ENCODE assay signal across 1 cellular context in the genomic region with DNA sequence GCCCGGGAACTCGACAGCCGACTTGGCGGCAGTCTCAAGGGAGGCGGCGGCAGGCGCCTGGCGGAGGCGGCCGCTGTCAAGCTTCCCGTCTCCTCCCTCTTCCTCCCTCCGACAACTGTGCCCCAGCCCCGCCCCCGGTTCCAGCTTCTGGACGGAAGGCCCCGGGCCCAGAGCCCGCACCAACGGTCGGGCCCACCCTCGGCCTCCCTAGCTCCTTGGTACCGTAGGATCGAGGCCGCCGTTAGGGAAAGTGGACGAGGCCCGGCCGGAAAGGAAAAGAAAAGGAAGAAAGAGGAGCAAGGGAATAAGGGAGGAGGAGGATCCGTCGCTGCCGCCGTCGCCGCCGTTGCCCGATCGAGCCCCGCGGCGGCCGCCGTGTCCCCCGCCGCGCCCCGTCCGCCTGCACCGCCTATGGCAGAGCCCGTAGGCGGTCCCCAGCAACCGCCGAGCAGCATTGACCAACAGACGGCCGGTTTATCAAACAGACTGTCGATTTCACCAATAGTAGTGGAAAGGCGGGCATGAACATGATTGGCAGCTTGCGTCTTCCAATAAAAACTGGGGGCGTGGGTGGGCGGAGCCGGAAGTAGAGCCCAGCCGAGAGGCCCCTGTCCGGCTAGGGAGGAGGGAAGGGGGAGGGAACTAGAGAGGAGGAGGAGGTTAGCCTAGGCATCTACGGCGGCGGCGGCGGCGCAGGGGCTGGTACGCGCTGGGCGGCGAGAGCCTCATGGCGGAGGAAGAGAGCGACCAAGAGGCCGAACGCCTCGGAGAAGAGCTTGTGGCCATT.
TF ChIP-seq lines count a peak whose summit lies in the region.

Gene CGGBP1 (minus strand): TSS at position 413 of the 787 bp plus-strand sequence. CDS start 3,029 bp downstream, outside the sequence.
Gene ZNF654 (plus strand): TSS at position 663 of the 787 bp plus-strand sequence. CDS start 65 bp downstream, at position 728.

TF ChIP-seq in K562, 482 proteins besides CTCF, POLR2A, EP300 and RAD21 (continued from another document and continues in another):
- TF ChIP-seq E2F3 (CRISPR knock-in tag; IDR thresholded peaks at IDR 0.05), result no peak
- TF ChIP-seq NRF1 (conservative IDR thresholded peaks at IDR 0.05 in 1 of 2, IDR thresholded peaks at IDR 0.05 in 1 of 2), result peak; percentile 79 to 82
- TF ChIP-seq RBM14 (IDR thresholded peaks at IDR 0.05; ENCODE audit: borderline replicate concordance, insufficient read depth, low read depth, low read length), result no peak
- TF ChIP-seq XRCC3 (IDR thresholded peaks at IDR 0.05), result no peak
- no peak for TF ChIP-seq ZNF134 (CRISPR knock-in tag; conservative IDR thresholded peaks at IDR 0.05)
- TF ChIP-seq NONO (IDR thresholded peaks at IDR 0.05; ENCODE audit: low read depth in 2 of 2, low read length in 1 of 2), result no peak
- TF ChIP-seq SMAD2 (IDR thresholded peaks at IDR 0.05; ENCODE audit: low read depth, low read length), result no peak
- no peak for TF ChIP-seq PTRF (tag; IDR thresholded peaks at IDR 0.05)
- TF ChIP-seq POLR3G (IDR thresholded peaks at IDR 0.05; ENCODE audit: extremely low read depth, insufficient read length, insufficient replicate concordance), result no peak
- TF ChIP-seq ZNF354B (CRISPR knock-in tag; IDR thresholded peaks at IDR 0.05), result no peak
- TF ChIP-seq ZNF586 (CRISPR knock-in tag; conservative IDR thresholded peaks at IDR 0.05), result no peak
- no peak for TF ChIP-seq PTBP1 (IDR thresholded peaks at IDR 0.05; ENCODE audit: low read depth, low read length)
- no peak for TF ChIP-seq NCOA4 (IDR thresholded peaks at IDR 0.05; ENCODE audit: partially characterized antibody)
- no peak for TF ChIP-seq MAFF (IDR thresholded peaks at IDR 0.05; ENCODE audit: low read length)
- peak; percentile 89 for TF ChIP-seq POLR2G (IDR thresholded peaks at IDR 0.05; ENCODE audit: low read depth, low read length)
- no peak for TF ChIP-seq ZBTB5 (IDR thresholded peaks at IDR 0.05)
- TF ChIP-seq, protein P1, sequence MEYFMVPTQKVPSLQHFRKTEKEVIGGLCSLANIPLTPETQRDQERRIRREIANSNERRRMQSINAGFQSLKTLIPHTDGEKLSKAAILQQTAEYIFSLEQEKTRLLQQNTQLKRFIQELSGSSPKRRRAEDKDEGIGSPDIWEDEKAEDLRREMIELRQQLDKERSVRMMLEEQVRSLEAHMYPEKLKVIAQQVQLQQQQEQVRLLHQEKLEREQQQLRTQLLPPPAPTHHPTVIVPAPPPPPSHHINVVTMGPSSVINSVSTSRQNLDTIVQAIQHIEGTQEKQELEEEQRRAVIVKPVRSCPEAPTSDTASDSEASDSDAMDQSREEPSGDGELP (CRISPR knock-in tag; IDR thresholded peaks at IDR 0.05; ENCODE audit: borderline replicate concordance), result peak; percentile 43; the same call in 1 of the 2 replicates
- TF ChIP-seq DPF2 (IDR thresholded peaks at IDR 0.05), result no peak
- no peak for TF ChIP-seq STAT5B (CRISPR knock-in tag; IDR thresholded peaks at IDR 0.05)
- TF ChIP-seq, protein P2, sequence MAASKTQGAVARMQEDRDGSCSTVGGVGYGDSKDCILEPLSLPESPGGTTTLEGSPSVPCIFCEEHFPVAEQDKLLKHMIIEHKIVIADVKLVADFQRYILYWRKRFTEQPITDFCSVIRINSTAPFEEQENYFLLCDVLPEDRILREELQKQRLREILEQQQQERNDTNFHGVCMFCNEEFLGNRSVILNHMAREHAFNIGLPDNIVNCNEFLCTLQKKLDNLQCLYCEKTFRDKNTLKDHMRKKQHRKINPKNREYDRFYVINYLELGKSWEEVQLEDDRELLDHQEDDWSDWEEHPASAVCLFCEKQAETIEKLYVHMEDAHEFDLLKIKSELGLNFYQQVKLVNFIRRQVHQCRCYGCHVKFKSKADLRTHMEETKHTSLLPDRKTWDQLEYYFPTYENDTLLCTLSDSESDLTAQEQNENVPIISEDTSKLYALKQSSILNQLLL (CRISPR knock-in tag; IDR thresholded peaks at IDR 0.05; ENCODE audit: borderline replicate concordance), result no peak
- no peak for TF ChIP-seq ZNF583 (CRISPR knock-in tag; IDR thresholded peaks at IDR 0.05)
- no peak for TF ChIP-seq PRPF4 (IDR thresholded peaks at IDR 0.05; ENCODE audit: insufficient read depth, low read depth, low read length, poor library complexity, severe bottlenecking)
- TF ChIP-seq ILK (tag; IDR thresholded peaks at IDR 0.05; ENCODE audit: borderline replicate concordance, low read depth), result no peak
- TF ChIP-seq CEBPZ (IDR thresholded peaks at IDR 0.05; ENCODE audit: borderline replicate concordance, low read depth, low read length), result peak; percentile 96
- TF ChIP-seq, protein P3, sequence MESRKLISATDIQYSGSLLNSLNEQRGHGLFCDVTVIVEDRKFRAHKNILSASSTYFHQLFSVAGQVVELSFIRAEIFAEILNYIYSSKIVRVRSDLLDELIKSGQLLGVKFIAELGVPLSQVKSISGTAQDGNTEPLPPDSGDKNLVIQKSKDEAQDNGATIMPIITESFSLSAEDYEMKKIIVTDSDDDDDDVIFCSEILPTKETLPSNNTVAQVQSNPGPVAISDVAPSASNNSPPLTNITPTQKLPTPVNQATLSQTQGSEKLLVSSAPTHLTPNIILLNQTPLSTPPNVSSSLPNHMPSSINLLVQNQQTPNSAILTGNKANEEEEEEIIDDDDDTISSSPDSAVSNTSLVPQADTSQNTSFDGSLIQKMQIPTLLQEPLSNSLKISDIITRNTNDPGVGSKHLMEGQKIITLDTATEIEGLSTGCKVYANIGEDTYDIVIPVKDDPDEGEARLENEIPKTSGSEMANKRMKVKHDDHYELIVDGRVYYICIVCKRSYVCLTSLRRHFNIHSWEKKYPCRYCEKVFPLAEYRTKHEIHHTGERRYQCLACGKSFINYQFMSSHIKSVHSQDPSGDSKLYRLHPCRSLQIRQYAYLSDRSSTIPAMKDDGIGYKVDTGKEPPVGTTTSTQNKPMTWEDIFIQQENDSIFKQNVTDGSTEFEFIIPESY (CRISPR knock-in tag; IDR thresholded peaks at IDR 0.05), result no peak
- no peak for TF ChIP-seq CBX1 (IDR thresholded peaks at IDR 0.05; ENCODE audit: low read depth)
- TF ChIP-seq ZFPM2 (CRISPR knock-in tag; IDR thresholded peaks at IDR 0.05), result no peak
- no peak for TF ChIP-seq ZNF696 (CRISPR knock-in tag; conservative IDR thresholded peaks at IDR 0.05)
- TF ChIP-seq, protein P4, sequence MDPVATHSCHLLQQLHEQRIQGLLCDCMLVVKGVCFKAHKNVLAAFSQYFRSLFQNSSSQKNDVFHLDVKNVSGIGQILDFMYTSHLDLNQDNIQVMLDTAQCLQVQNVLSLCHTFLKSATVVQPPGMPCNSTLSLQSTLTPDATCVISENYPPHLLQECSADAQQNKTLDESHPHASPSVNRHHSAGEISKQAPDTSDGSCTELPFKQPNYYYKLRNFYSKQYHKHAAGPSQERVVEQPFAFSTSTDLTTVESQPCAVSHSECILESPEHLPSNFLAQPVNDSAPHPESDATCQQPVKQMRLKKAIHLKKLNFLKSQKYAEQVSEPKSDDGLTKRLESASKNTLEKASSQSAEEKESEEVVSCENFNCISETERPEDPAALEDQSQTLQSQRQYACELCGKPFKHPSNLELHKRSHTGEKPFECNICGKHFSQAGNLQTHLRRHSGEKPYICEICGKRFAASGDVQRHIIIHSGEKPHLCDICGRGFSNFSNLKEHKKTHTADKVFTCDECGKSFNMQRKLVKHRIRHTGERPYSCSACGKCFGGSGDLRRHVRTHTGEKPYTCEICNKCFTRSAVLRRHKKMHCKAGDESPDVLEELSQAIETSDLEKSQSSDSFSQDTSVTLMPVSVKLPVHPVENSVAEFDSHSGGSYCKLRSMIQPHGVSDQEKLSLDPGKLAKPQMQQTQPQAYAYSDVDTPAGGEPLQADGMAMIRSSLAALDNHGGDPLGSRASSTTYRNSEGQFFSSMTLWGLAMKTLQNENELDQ (CRISPR knock-in tag; IDR thresholded peaks at IDR 0.05; ENCODE audit: borderline replicate concordance), result no peak
- no peak for TF ChIP-seq ZNF121 (CRISPR knock-in tag; conservative IDR thresholded peaks at IDR 0.05)
- TF ChIP-seq, protein P5, sequence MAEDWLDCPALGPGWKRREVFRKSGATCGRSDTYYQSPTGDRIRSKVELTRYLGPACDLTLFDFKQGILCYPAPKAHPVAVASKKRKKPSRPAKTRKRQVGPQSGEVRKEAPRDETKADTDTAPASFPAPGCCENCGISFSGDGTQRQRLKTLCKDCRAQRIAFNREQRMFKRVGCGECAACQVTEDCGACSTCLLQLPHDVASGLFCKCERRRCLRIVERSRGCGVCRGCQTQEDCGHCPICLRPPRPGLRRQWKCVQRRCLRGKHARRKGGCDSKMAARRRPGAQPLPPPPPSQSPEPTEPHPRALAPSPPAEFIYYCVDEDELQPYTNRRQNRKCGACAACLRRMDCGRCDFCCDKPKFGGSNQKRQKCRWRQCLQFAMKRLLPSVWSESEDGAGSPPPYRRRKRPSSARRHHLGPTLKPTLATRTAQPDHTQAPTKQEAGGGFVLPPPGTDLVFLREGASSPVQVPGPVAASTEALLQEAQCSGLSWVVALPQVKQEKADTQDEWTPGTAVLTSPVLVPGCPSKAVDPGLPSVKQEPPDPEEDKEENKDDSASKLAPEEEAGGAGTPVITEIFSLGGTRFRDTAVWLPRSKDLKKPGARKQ (CRISPR knock-in tag; IDR thresholded peaks at IDR 0.05), result no peak
- TF ChIP-seq, protein P6, sequence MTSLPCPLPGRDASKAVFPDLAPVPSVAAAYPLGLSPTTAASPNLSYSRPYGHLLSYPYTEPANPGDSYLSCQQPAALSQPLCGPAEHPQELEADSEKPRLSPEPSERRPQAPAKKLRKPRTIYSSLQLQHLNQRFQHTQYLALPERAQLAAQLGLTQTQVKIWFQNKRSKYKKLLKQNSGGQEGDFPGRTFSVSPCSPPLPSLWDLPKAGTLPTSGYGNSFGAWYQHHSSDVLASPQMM (CRISPR knock-in tag; IDR thresholded peaks at IDR 0.05), result no peak
- TF ChIP-seq CCAR2 (IDR thresholded peaks at IDR 0.05; ENCODE audit: low read depth, low read length), result no peak
- TF ChIP-seq ARHGAP35 (IDR thresholded peaks at IDR 0.05; ENCODE audit: partially characterized antibody), result no peak
- TF ChIP-seq RBBP5 (IDR thresholded peaks at IDR 0.05; ENCODE audit: borderline replicate concordance, insufficient read depth, low read length, poor library complexity, severe bottlenecking), result peak; percentile 9
- peak; percentile 69; the same call in 1 of the 2 replicates for TF ChIP-seq ELF2 (CRISPR knock-in tag; IDR thresholded peaks at IDR 0.05)
- peak; percentile 72 for TF ChIP-seq ETV1 (tag; conservative IDR thresholded peaks at IDR 0.05; ENCODE audit: low read depth)
- TF ChIP-seq ZNF384 (IDR thresholded peaks at IDR 0.05; ENCODE audit: low read depth, low read length), result no peak
- TF ChIP-seq, protein P7, sequence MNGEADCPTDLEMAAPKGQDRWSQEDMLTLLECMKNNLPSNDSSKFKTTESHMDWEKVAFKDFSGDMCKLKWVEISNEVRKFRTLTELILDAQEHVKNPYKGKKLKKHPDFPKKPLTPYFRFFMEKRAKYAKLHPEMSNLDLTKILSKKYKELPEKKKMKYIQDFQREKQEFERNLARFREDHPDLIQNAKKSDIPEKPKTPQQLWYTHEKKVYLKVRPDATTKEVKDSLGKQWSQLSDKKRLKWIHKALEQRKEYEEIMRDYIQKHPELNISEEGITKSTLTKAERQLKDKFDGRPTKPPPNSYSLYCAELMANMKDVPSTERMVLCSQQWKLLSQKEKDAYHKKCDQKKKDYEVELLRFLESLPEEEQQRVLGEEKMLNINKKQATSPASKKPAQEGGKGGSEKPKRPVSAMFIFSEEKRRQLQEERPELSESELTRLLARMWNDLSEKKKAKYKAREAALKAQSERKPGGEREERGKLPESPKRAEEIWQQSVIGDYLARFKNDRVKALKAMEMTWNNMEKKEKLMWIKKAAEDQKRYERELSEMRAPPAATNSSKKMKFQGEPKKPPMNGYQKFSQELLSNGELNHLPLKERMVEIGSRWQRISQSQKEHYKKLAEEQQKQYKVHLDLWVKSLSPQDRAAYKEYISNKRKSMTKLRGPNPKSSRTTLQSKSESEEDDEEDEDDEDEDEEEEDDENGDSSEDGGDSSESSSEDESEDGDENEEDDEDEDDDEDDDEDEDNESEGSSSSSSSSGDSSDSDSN (IDR thresholded peaks at IDR 0.05; ENCODE audit: borderline replicate concordance in 1 of 2, low read depth in 2 of 2, low read length in 2 of 2), result no peak
- no peak for TF ChIP-seq XRCC4 (IDR thresholded peaks at IDR 0.05; ENCODE audit: extremely low read depth, insufficient read depth, insufficient read length)
- no peak for TF ChIP-seq ID3 (CRISPR knock-in tag; IDR thresholded peaks at IDR 0.05)
- TF ChIP-seq ID3 (tag; IDR thresholded peaks at IDR 0.05), result no peak
